In the genomic region with DNA sequence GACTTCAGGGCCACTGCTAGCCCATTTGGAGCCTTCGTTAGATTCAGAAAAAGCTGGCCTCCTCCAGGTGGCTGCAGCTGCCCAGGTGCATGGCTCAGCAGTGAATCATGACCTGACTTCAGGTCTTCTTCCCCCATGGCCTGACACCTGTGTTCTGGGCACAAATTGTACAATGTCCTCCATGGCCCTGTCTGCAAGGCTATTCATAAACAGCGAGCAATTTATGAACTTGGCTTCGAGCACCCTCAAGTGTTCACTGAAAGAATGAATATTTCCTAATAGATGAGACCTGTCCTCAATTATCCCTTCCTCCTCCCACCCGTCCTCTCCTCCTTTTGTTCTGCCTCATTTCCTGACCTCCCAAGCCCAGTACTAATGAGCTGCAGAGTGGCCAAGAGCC, we compare ENCODE assay signal across 14 cellular contexts. TPM values are rescaled to one million over a fixed set of nuclear protein-coding genes. Genes with fewer than 3 reads are reported as not detected.
DNase-seq lines count a peak whose midpoint lies in the region; ATAC-seq and TF ChIP-seq lines count a peak whose summit lies in the region.
"Had no signal": no experiment of that assay in that cellular context is flagged by ENCODE, and none has a peak within 500 bp of the region (broad histone marks: within the 10 kb centered on the region; RNA-seq: fewer than 3 reads in every experiment).

No MANE protein-coding gene starts in this region.

- no peaks in the 10 kb centered on the region for H3K79me2 ChIP-seq in PC-3 (ENCODE audit: low read length)

- no peak for TF ChIP-seq EP300 in gastroesophageal sphincter (IDR thresholded peaks at IDR 0.05)

- peak; percentile 93 for ATAC-seq in PC-3
- no peak for ATAC-seq in GM18505 (IDR thresholded peaks at IDR 0.05; ENCODE audit: unreplicated experiment)
- ATAC-seq in gastroesophageal sphincter, result no peak
- no peak for ATAC-seq in naive thymus-derived CD4-positive, alpha-beta T cell

- TF ChIP-seq POLR2A in GM18505 (IDR thresholded peaks at IDR 0.05; ENCODE audit: borderline replicate concordance, extremely low read depth, insufficient read depth, insufficient read length) (no peak), gastroesophageal sphincter (IDR thresholded peaks at IDR 0.05) (no peak)

- no peaks in the 10 kb centered on the region for H3K9me2 ChIP-seq in PC-3 (replicated peaks; ENCODE audit: low read length)

- TF ChIP-seq CTCF in GM20000 (IDR thresholded peaks at IDR 0.05; ENCODE audit: extremely low read depth, missing control alignments) (no peak), PC-3 (conservative IDR thresholded peaks at IDR 0.05; ENCODE audit: low read depth, low read length) (peak; percentile 72), fibroblast of the aortic adventitia (IDR thresholded peaks at IDR 0.05; ENCODE audit: insufficient read depth, low read length) (peak; percentile 21), gastroesophageal sphincter (IDR thresholded peaks at IDR 0.05) (no peak)

- H3K4me1 ChIP-seq in PC-3 (ENCODE audit: insufficient read depth, low read length), result peaks cover 6% of the 10 kb centered on the region; the same call in 1 of the 2 replicates
- H3K4me1 ChIP-seq in gastroesophageal sphincter, result no peaks in the 10 kb centered on the region
- peaks cover 3 to 10% of the 10 kb centered on the region in 2 donors for H3K4me1 ChIP-seq in naive thymus-derived CD4-positive, alpha-beta T cell (ENCODE audit: control insufficient read depth in 2 of 2, insufficient read depth in 2 of 2, low read length in 2 of 2)
- H3K4me1 ChIP-seq: gastrocnemius medialis, suprapubic skin had no signal

- H3K27ac Mint-ChIP-seq in naive thymus-derived CD4-positive, alpha-beta T cell, result no peak overlapping the region

- H4K20me1 ChIP-seq in PC-3 (ENCODE audit: low read length), result no peaks in the 10 kb centered on the region

- CTCF ChIA-PET in PC-3 (lab: Charles Lee), result interaction anchor here (0.5 to 0.6 kb wide), 2 partner anchors 126 to 231 kb away, joined by 3 read pairs; no protein-coding TSS in a partner anchor
- CTCF ChIA-PET in naive thymus-derived CD4-positive, alpha-beta T cell (lab: Charles Lee), result no interaction called here

- H3F3A ChIP-seq in PC-3 (ENCODE audit: low read length, unreplicated experiment), result no peaks in the 10 kb centered on the region

- peaks cover 0 to 4% (median 0%) of the 10 kb centered on the region in 5 donors for H3K36me3 Mint-ChIP-seq in naive thymus-derived CD4-positive, alpha-beta T cell

- H3K4me3 Mint-ChIP-seq in naive thymus-derived CD4-positive, alpha-beta T cell, result peak overlapping the region in 2 of 10 donors; percentile 15 to 20

- no peak overlapping the region for H3K9ac ChIP-seq in PC-3 (ENCODE audit: low read length)

- H3K27me3 Mint-ChIP-seq in naive thymus-derived CD4-positive, alpha-beta T cell, result peaks cover 0 to 24% (median 0%) of the 10 kb centered on the region in 5 donors

- H3K27me3 ChIP-seq in PC-3 (ENCODE audit: low read length) (peaks cover 30% of the 10 kb centered on the region), gastroesophageal sphincter (no peaks in the 10 kb centered on the region)
- H3K27me3 ChIP-seq in naive thymus-derived CD4-positive, alpha-beta T cell (ENCODE audit: control insufficient read depth in 2 of 2, insufficient read depth in 2 of 2, low read length in 2 of 2), result no peaks in the 10 kb centered on the region

- POLR2A ChIA-PET in PC-3 (lab: Charles Lee; ENCODE audit: unreplicated experiment), result no interaction called here
- POLR2A ChIA-PET in naive thymus-derived CD4-positive, alpha-beta T cell (lab: Charles Lee), result no interaction called here

- H3K9me3 ChIP-seq in PC-3 (ENCODE audit: low read length) (no peaks in the 10 kb centered on the region), gastroesophageal sphincter (peaks cover 0 to 5% (median 0%) of the 10 kb centered on the region in 3 donors)
- peaks cover 0 to 3% (median 0%) of the 10 kb centered on the region in 3 experiments for H3K9me3 ChIP-seq in naive thymus-derived CD4-positive, alpha-beta T cell (ENCODE audit: control insufficient read depth in 2 of 3, low read length in 3 of 3)
- H3K9me3 ChIP-seq: gastrocnemius medialis, suprapubic skin had no signal

- peak; percentile 63 for DNase-seq in AG20443 (ENCODE audit: low spot score)
- peak; percentile 20 for DNase-seq in GM20000 (ENCODE audit: low spot score)
- DNase-seq in PC-3, result peak; percentile 84
- peak; percentile 47 for DNase-seq in fibroblast of the aortic adventitia (ENCODE audit: low read depth)
- no peak for DNase-seq in naive thymus-derived CD4-positive, alpha-beta T cell
- DNase-seq in effector CD4-positive, alpha-beta T cell, result no peak
- DNase-seq: activated CD4-positive, CD25-positive, alpha-beta regulatory T cell treated with anti-CD3 and anti-CD28 coated beads, Interleukin-2, amount 50 U/mL, for 72 hours; DND-41; gastrocnemius medialis; NCI-H2029; stimulated activated CD4-positive, alpha-beta T cell treated with anti-CD3 and anti-CD28 coated beads, Interleukin-15, amount 100 ng/mL, for 24 hours had no signal

- no peak overlapping the region; the same call in 1 of the 2 replicates for H2AFZ ChIP-seq in PC-3 (ENCODE audit: low read length)

- H3K27ac ChIP-seq in PC-3 (ENCODE audit: low read length) (no peak overlapping the region), gastroesophageal sphincter (no peak overlapping the region)
- H3K27ac ChIP-seq in naive thymus-derived CD4-positive, alpha-beta T cell (ENCODE audit: low read depth, low read length), result no peak overlapping the region
- H3K27ac ChIP-seq: gastrocnemius medialis, suprapubic skin had no signal

- intact Hi-C loops in PC-3 (cut with micrococcal nuclease), result loop anchor here (1.0 kb wide), 4 partner anchors 43 to 398 kb away; no protein-coding TSS in a partner anchor
- intact Hi-C loops in naive thymus-derived CD4-positive, alpha-beta T cell (cut with micrococcal nuclease), result no loop called here

- H3K4me2 ChIP-seq in PC-3 (ENCODE audit: low read length), result no peak overlapping the region

- no peaks in the 10 kb centered on the region for H3K36me3 ChIP-seq in PC-3 (ENCODE audit: low read depth, low read length)
- no peaks in the 10 kb centered on the region for H3K36me3 ChIP-seq in gastroesophageal sphincter
- H3K36me3 ChIP-seq in naive thymus-derived CD4-positive, alpha-beta T cell (ENCODE audit: control insufficient read depth in 2 of 3, insufficient read depth in 3 of 3, low read length in 3 of 3), result no peaks in the 10 kb centered on the region
- H3K36me3 ChIP-seq: gastrocnemius medialis, suprapubic skin had no signal

- WGBS in gastroesophageal sphincter (ENCODE audit: low coverage in 1 of 2), 2 donors, result 72 to 100% methylated on average over 1 to 4 of the region's 4 CpGs

- H3K4me3 ChIP-seq in PC-3 (ENCODE audit: low read length) (no peak overlapping the region), fibroblast of the aortic adventitia (ENCODE audit: low read depth, low read length) (no peak overlapping the region), gastroesophageal sphincter (no peak overlapping the region)
- H3K4me3 ChIP-seq in naive thymus-derived CD4-positive, alpha-beta T cell (ENCODE audit: low read length), result no peak overlapping the region
- H3K4me3 ChIP-seq: gastrocnemius medialis, suprapubic skin had no signal

- peaks cover 0 to 9% (median 0%) of the 10 kb centered on the region in 11 donors for H3K9me3 Mint-ChIP-seq in naive thymus-derived CD4-positive, alpha-beta T cell

- peaks cover 15 to 29% (median 23%) of the 10 kb centered on the region in 7 donors for H3K4me1 Mint-ChIP-seq in naive thymus-derived CD4-positive, alpha-beta T cell

- no TSS peak for BruUV-seq in PC-3 (replicated peaks; lab: Mats Ljungman, UMichigan)

RNA-seq across cellular contexts. Expression of a gene that starts 12.2 kb away (rescaled TPM):
- 28.9 and 34.9 TPM in 2 replicates for total RNA-seq in PC-3 (2014; rRNA removed)
- 9.2 and 13.5 TPM in 2 replicates for total RNA-seq in fibroblast of the aortic adventitia (ENCODE audit: low replicate concordance)
- total RNA-seq in gastroesophageal sphincter, result 10 to 100 TPM; 19.1 to 41.9 (median 25.5) TPM
- total RNA-seq in naive thymus-derived CD4-positive, alpha-beta T cell, result 10 to 100 TPM in 1 of 5 experiments, 1 to 10 TPM in 4; 4.1 to 12.0 (median 7.9) TPM
- polyA plus RNA-seq in naive thymus-derived CD4-positive, alpha-beta T cell, result under 1 TPM; 0.31 to 0.82 TPM

RNA-seq across cellular contexts. Expression of a gene that starts 29.9 kb away (rescaled TPM):
- total RNA-seq in PC-3 (2014; rRNA removed) (not detected in 2 replicates), fibroblast of the aortic adventitia (ENCODE audit: low replicate concordance) (0.18 TPM in 1 of 2 replicates, not detected in the other), gastroesophageal sphincter (under 1 TPM in 1 of 4 donors, not detected in 3; 0.81 TPM)
- total RNA-seq in naive thymus-derived CD4-positive, alpha-beta T cell, result under 1 TPM in 1 of 5 experiments, not detected in 4; 0.83 TPM
- polyA plus RNA-seq in naive thymus-derived CD4-positive, alpha-beta T cell, result not detected
- total RNA-seq: gastrocnemius medialis had no signal

RNA-seq across cellular contexts. Expression of a gene that starts 48.7 kb away (rescaled TPM):
- total RNA-seq in PC-3 (2014; rRNA removed), result not detected in 2 replicates
- total RNA-seq in fibroblast of the aortic adventitia (ENCODE audit: low replicate concordance), result not detected in 2 replicates
- total RNA-seq in gastroesophageal sphincter, result 1 to 10 TPM in 2 of 4 donors, not detected in 2; 1.2 to 8.8 TPM
- 1 to 10 TPM in 1 of 5 experiments, not detected in 4; 1.9 TPM for total RNA-seq in naive thymus-derived CD4-positive, alpha-beta T cell
- not detected for polyA plus RNA-seq in naive thymus-derived CD4-positive, alpha-beta T cell

Comparison
In these comparisons a context has a peak if more than half of its experiments do, and no peak if none do; other contexts are left out.
1. DNase-seq: peak in AG20443 (single experiment), GM20000 (single experiment), PC-3 (single experiment) and fibroblast of the aortic adventitia (single experiment); none in naive thymus-derived CD4-positive, alpha-beta T cell (0 of 9) and effector CD4-positive, alpha-beta T cell (single experiment).
2. CTCF ChIP-seq: peak in PC-3 (single experiment) and fibroblast of the aortic adventitia (single experiment); none in GM20000 (single experiment) and gastroesophageal sphincter (0 of 4).